In the genomic region with DNA sequence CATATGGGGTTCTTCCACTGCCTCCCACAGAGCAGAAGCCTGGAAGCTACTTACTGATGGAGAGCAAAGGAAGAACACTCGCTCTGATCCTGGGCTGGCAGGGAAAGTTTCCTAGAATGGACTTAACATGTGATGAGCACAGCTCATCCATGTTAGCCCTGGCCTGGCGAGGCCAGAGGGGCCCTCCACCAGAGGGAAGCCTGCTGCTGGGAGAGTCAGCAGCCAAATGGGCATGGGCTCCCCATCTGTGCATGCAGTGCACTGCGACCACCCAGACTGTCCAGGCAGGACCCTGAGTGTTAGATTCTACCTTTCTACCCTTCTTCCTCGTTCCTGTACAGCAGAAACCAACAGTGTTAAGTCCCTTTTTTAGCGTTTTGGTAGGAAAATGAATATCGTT, we compare ENCODE assay signal across 27 cellular contexts.
"Had no signal": no experiment of that assay in that cellular context is flagged by ENCODE, and none has a peak within 500 bp of the region (broad histone marks: within the 10 kb centered on the region; RNA-seq: fewer than 3 reads in every experiment).

No MANE protein-coding gene starts in this region.

- H3K4me3 ChIP-seq: breast epithelium, ovary, psoas muscle, sigmoid colon, uterus had no signal

- H3K27ac Mint-ChIP-seq: activated naive CD4-positive, alpha-beta T cell treated with anti-CD3 and anti-CD28 coated beads, Interleukin-2, amount 10 ng/mL, durations not matched to agents 7 days and 5 days; activated naive CD8-positive, alpha-beta T cell treated with anti-CD3 and anti-CD28 coated beads, Interleukin-2, amount 50 U/mL, for 24 hours; mesothelial cell of epicardium; stimulated activated memory B cell treated with anti-CD40 and anti-IgM and Interleukin-4, amounts not matched to agents 10 μg/mL and 1 μg/mL and 100 μg/mL, for 72 hours; type B pancreatic cell had no signal

- H3K27ac ChIP-seq: breast epithelium, ovary, psoas muscle, sigmoid colon, uterus had no signal

- ATAC-seq: activated naive CD8-positive, alpha-beta T cell treated with anti-CD3 and anti-CD28 coated beads, Interleukin-2, amount 50 U/mL, for 24 hours; left colon; psoas muscle; stimulated activated memory B cell treated with anti-CD40 and anti-IgM and Interleukin-4, amounts not matched to agents 10 μg/mL and 1 μg/mL and 100 μg/mL, for 72 hours; stimulated activated naive CD8-positive, alpha-beta T cell treated with anti-CD3 and anti-CD28 coated beads, Interleukin-15, amount 100 ng/mL, for 72 hours had no signal

- H3K27me3 Mint-ChIP-seq: activated CD4-positive, alpha-beta memory T cell treated with anti-CD3 and anti-CD28 coated beads for 36 hours; activated CD4-positive, alpha-beta T cell treated with anti-CD3 and anti-CD28 coated beads, Interleukin-2, amount 10 ng/mL, durations not matched to agents 24 days and 14 days; activated naive CD4-positive, alpha-beta T cell treated with anti-CD3 and anti-CD28 coated beads, Interleukin-2, amount 10 ng/mL, durations not matched to agents 7 days and 5 days; activated naive CD8-positive, alpha-beta T cell treated with anti-CD3 and anti-CD28 coated beads, Interleukin-2, amount 50 U/mL, for 24 hours; naive B cell; stimulated activated memory B cell treated with anti-CD40 and anti-IgM and Interleukin-4, amounts not matched to agents 10 μg/mL and 1 μg/mL and 100 μg/mL, for 72 hours; stimulated activated naive CD8-positive, alpha-beta T cell treated with anti-CD3 and anti-CD28 coated beads, Interleukin-15, amount 100 ng/mL, for 72 hours; type B pancreatic cell had no signal

- H3K4me3 Mint-ChIP-seq: activated CD4-positive, alpha-beta memory T cell treated with anti-CD3 and anti-CD28 coated beads for 36 hours; activated CD4-positive, alpha-beta T cell treated with anti-CD3 and anti-CD28 coated beads, Interleukin-2, amount 10 ng/mL, durations not matched to agents 24 days and 14 days; activated naive CD4-positive, alpha-beta T cell treated with anti-CD3 and anti-CD28 coated beads, Interleukin-2, amount 10 ng/mL, durations not matched to agents 7 days and 5 days; activated naive CD8-positive, alpha-beta T cell treated with anti-CD3 and anti-CD28 coated beads, Interleukin-2, amount 50 U/mL, for 24 hours; mesothelial cell of epicardium; stimulated activated memory B cell treated with anti-CD40 and anti-IgM and Interleukin-4, amounts not matched to agents 10 μg/mL and 1 μg/mL and 100 μg/mL, for 72 hours; stimulated activated naive CD8-positive, alpha-beta T cell treated with anti-CD3 and anti-CD28 coated beads, Interleukin-15, amount 100 ng/mL, for 72 hours; type B pancreatic cell had no signal

- DNase-seq: activated CD4-positive, alpha-beta memory T cell treated with anti-CD3 and anti-CD28 coated beads for 36 hours; activated CD4-positive, alpha-beta T cell treated with anti-CD3 and anti-CD28 coated beads, Interleukin-2, amount 10 ng/mL, durations not matched to agents 24 days and 14 days; activated CD4-positive, CD25-positive, alpha-beta regulatory T cell treated with anti-CD3 and anti-CD28 coated beads, Interleukin-2, amount 50 U/mL, for 72 hours; activated CD8-positive, alpha-beta memory T cell treated with anti-CD3 and anti-CD28 coated beads, Interleukin-2, amount 50 U/mL, for 4 hours; activated effector memory CD4-positive, alpha-beta T cell treated with Interleukin-2 at 50 U/mL for 16 hours; activated naive CD4-positive, alpha-beta T cell treated with anti-CD3 and anti-CD28 coated beads, Interleukin-2, amount 10 ng/mL, durations not matched to agents 7 days and 5 days; activated naive CD8-positive, alpha-beta T cell treated with anti-CD3 and anti-CD28 coated beads, Interleukin-2, amount 50 U/mL, for 24 hours; activated T-cell treated with anti-CD3 and anti-CD28 coated beads, Interleukin-2, amount 50 U/mL, for 48 hours; amygdala; central memory CD4-positive, alpha-beta T cell; effector CD4-positive, alpha-beta T cell; left colon; mammary epithelial cell; naive B cell; psoas muscle; sigmoid colon; small intestine; stimulated activated CD4-positive, alpha-beta T cell treated with anti-CD3 and anti-CD28 coated beads, Interleukin-4, amount 100 ng/mL, for 24 hours; stimulated activated naive CD8-positive, alpha-beta T cell treated with anti-CD3 and anti-CD28 coated beads, Interleukin-15, amount 100 ng/mL, for 72 hours; substantia nigra; T-helper 2 cell; uterus had no signal

- H3K9me3 Mint-ChIP-seq: activated CD4-positive, alpha-beta memory T cell treated with anti-CD3 and anti-CD28 coated beads for 36 hours; activated CD4-positive, alpha-beta T cell treated with anti-CD3 and anti-CD28 coated beads, Interleukin-2, amount 10 ng/mL, durations not matched to agents 24 days and 14 days; activated naive CD4-positive, alpha-beta T cell treated with anti-CD3 and anti-CD28 coated beads, Interleukin-2, amount 10 ng/mL, durations not matched to agents 7 days and 5 days; activated naive CD8-positive, alpha-beta T cell treated with anti-CD3 and anti-CD28 coated beads, Interleukin-2, amount 50 U/mL, for 24 hours; mesothelial cell of epicardium; naive B cell; stimulated activated memory B cell treated with anti-CD40 and anti-IgM and Interleukin-4, amounts not matched to agents 10 μg/mL and 1 μg/mL and 100 μg/mL, for 72 hours; stimulated activated naive CD8-positive, alpha-beta T cell treated with anti-CD3 and anti-CD28 coated beads, Interleukin-15, amount 100 ng/mL, for 72 hours; type B pancreatic cell had no signal

- H3K4me1 Mint-ChIP-seq: mesothelial cell of epicardium; stimulated activated memory B cell treated with anti-CD40 and anti-IgM and Interleukin-4, amounts not matched to agents 10 μg/mL and 1 μg/mL and 100 μg/mL, for 72 hours; stimulated activated naive CD8-positive, alpha-beta T cell treated with anti-CD3 and anti-CD28 coated beads, Interleukin-15, amount 100 ng/mL, for 72 hours had no signal
